Comparison of ENCODE assay signal across 34 cellular contexts in the genomic region with DNA sequence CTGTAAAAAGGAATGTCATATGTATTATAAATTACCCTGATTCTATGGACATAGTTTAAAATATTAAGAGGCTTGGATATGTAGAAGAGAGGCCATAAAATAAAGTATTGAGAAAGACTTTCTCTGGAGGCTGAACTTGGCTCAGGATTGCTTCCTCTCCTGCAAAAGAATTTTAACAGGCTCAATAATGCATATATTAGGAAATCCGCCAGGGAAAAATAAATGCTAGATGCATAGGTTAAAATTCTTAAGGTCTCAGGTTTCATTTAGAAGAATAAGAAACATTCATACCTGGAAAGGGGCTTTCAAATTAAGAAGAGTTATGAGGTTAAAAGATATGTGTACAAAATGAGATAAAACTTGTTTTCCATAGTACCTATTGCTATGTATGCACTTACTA.
"Had no signal": no experiment of that assay in that cellular context is flagged by ENCODE, and none has a peak within 500 bp of the region (broad histone marks: within the 10 kb centered on the region; RNA-seq: fewer than 3 reads in every experiment).

No MANE protein-coding gene starts in this region.

- DNase-seq: Karpas-422, Kasumi-1, MG63, MM.1S, MV-4-11, NCI-H1048, NCI-H1092, NCI-H1092 treated with DMSO at 0.1 percent for 48 hours, NCI-H1105, NCI-H1105 treated with DMSO at 0.1 percent for 48 hours, NCI-H1417, NCI-H1417 treated with DMSO at 0.1 percent for 48 hours, NCI-H1436, NCI-H1436 treated with DMSO at 0.1 percent for 48 hours, NCI-H146, NCI-H1694, NCI-H1694 treated with DMSO at 0.1 percent for 48 hours, NCI-H187, NCI-H187 treated with DMSO at 0.1 percent for 48 hours, NCI-H1930, NCI-H2029, NCI-H2029 treated with DMSO at 0.1 percent for 48 hours, NCI-H2081, NCI-H2081 treated with DMSO at 0.1 percent for 48 hours, NCI-H2107, NCI-H2171, NCI-H2171 treated with DMSO at 0.1 percent for 48 hours, NCI-H2227 treated with DMSO at 0.1 percent for 48 hours, NCI-H226, NCI-H345, NCI-H446, NCI-H446 treated with DMSO at 0.1 percent for 48 hours, NCI-H510A had no signal

- H3K36me3 ChIP-seq: MG63 had no signal

- H3K27ac ChIP-seq: KMS-11 had no signal

- H3K4me3 ChIP-seq: MG63 had no signal

- H3K9ac ChIP-seq: KMS-11 had no signal

- H3K9me3 ChIP-seq: MG63 had no signal

- H3K27me3 ChIP-seq: MG63 had no signal

- H3K4me2 ChIP-seq: KMS-11 had no signal
